ENCODE assay signal across 24 cellular contexts in the genomic region with DNA sequence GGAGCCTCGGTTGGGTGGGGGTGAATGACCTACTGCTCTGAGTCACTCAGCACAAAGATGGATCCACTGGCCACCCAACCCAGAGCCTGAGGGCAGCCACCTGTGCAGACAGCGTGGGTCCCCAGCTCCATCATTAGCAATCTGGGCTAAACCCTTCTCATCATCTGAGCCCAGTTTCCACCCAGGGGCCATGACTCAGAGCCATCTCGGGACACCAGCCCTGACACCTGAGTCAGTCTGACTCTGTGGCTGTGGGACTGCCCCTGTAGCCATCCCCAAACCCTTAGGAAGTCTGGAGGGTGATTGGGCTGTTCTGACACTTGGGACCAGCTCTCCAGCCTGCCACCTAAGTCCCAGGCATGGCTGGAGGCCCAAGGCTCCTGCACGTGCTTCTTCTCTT.
DNase-seq lines count a peak whose midpoint lies in the region; ATAC-seq and TF ChIP-seq lines count a peak whose summit lies in the region.
"Had no signal": no experiment of that assay in that cellular context is flagged by ENCODE, and none has a peak within 500 bp of the region (broad histone marks: within the 10 kb centered on the region; RNA-seq: fewer than 3 reads in every experiment).

No MANE protein-coding gene starts in this region.

- peaks cover 0 to 36% (median 6%) of the 10 kb centered on the region in 11 experiments; a peak in 9 of 22 replicates for H3K9me3 ChIP-seq in BLaER1 treated with 17β-estradiol and CSF1 and Interleukin-3, amounts not matched to agents 10 nM and 100 nM (replicated peaks in 1 of 11)
- no peaks in the 10 kb centered on the region for H3K9me3 ChIP-seq in testis

- no peaks in the 10 kb centered on the region for H4K20me1 ChIP-seq in BLaER1 treated with 17β-estradiol and CSF1 and Interleukin-3, amounts not matched to agents 10 nM and 100 nM

- H3K4me3 Mint-ChIP-seq in activated CD4-positive, alpha-beta T cell treated with anti-CD3 and anti-CD28 coated beads for 36 hours: no peak overlapping the region
- no peak overlapping the region for H3K4me3 Mint-ChIP-seq in activated T-helper 17 cell treated with anti-CD3 and anti-CD28 coated beads, Interleukin-2, amount 50 U/mL, for 72 hours
- no peak overlapping the region for H3K4me3 Mint-ChIP-seq in stimulated activated memory B cell treated with anti-CD40 and anti-IgM and Interleukin-4, amounts not matched to agents 10 μg/mL and 1 μg/mL and 100 μg/mL, for 72 hours
- H3K4me3 Mint-ChIP-seq: CD4-positive, alpha-beta memory T cell; H9 had no signal

- intact Hi-C loops in activated CD4-positive, alpha-beta T cell treated with anti-CD3 and anti-CD28 coated beads for 36 hours (cut with DNase I, micrococcal nuclease): no loop called here
- intact Hi-C loops in testis (cut with DNase I; ENCODE audit: low total_unique reads): no loop called here

- ATAC-seq in activated CD4-positive, alpha-beta T cell treated with anti-CD3 and anti-CD28 coated beads for 36 hours: peak; percentile 47
- peak; percentile 97 for ATAC-seq in activated T-helper 17 cell treated with anti-CD3 and anti-CD28 coated beads, Interleukin-2, amount 50 U/mL, for 72 hours (replicated peaks)
- peak; percentile 17 for ATAC-seq in stimulated activated memory B cell treated with anti-CD40 and anti-IgM and Interleukin-4, amounts not matched to agents 10 μg/mL and 1 μg/mL and 100 μg/mL, for 72 hours
- no peak for ATAC-seq in HG02970 (IDR thresholded peaks at IDR 0.05; ENCODE audit: low FRiP score, unreplicated experiment)
- ATAC-seq: Panc1 had no signal

- TF ChIP-seq CTCF in testis (IDR thresholded peaks at IDR 0.05): no peak

- POLR2A ChIA-PET in activated CD4-positive, alpha-beta T cell treated with anti-CD3 and anti-CD28 coated beads for 36 hours (lab: Charles Lee): no interaction called here

- H3K9ac ChIP-seq in BLaER1 treated with 17β-estradiol and CSF1 and Interleukin-3, amounts not matched to agents 10 nM and 100 nM: no peak overlapping the region
- H3K9ac ChIP-seq: GM23248 had no signal

- no peaks in the 10 kb centered on the region for H3K4me1 Mint-ChIP-seq in activated CD4-positive, alpha-beta T cell treated with anti-CD3 and anti-CD28 coated beads for 36 hours
- no peaks in the 10 kb centered on the region for H3K4me1 Mint-ChIP-seq in activated T-helper 17 cell treated with anti-CD3 and anti-CD28 coated beads, Interleukin-2, amount 50 U/mL, for 72 hours
- no peaks in the 10 kb centered on the region for H3K4me1 Mint-ChIP-seq in stimulated activated memory B cell treated with anti-CD40 and anti-IgM and Interleukin-4, amounts not matched to agents 10 μg/mL and 1 μg/mL and 100 μg/mL, for 72 hours
- H3K4me1 Mint-ChIP-seq: CD4-positive, alpha-beta memory T cell had no signal

- H3K4me2 ChIP-seq in BLaER1 treated with 17β-estradiol and CSF1 and Interleukin-3, amounts not matched to agents 10 nM and 100 nM: peak overlapping the region in 6 of 11 experiments; percentile 65 to 95 (median 79); a peak in 6 of 22 replicates

- WGBS in testis, 2 donors: 85 to 86% methylated on average over 3 to 4 of the region's 4 CpGs

- no peaks in the 10 kb centered on the region for H3K36me3 Mint-ChIP-seq in activated CD4-positive, alpha-beta T cell treated with anti-CD3 and anti-CD28 coated beads for 36 hours (ENCODE audit: low read depth)
- H3K36me3 Mint-ChIP-seq in activated T-helper 17 cell treated with anti-CD3 and anti-CD28 coated beads, Interleukin-2, amount 50 U/mL, for 72 hours (ENCODE audit: low read depth): no peaks in the 10 kb centered on the region
- H3K36me3 Mint-ChIP-seq in stimulated activated memory B cell treated with anti-CD40 and anti-IgM and Interleukin-4, amounts not matched to agents 10 μg/mL and 1 μg/mL and 100 μg/mL, for 72 hours: no peaks in the 10 kb centered on the region
- H3K36me3 Mint-ChIP-seq: CD4-positive, alpha-beta memory T cell had no signal

- no peaks in the 10 kb centered on the region for H3K9me3 Mint-ChIP-seq in activated CD4-positive, alpha-beta T cell treated with anti-CD3 and anti-CD28 coated beads for 36 hours (ENCODE audit: low read depth)
- H3K9me3 Mint-ChIP-seq in activated T-helper 17 cell treated with anti-CD3 and anti-CD28 coated beads, Interleukin-2, amount 50 U/mL, for 72 hours: no peaks in the 10 kb centered on the region
- H3K9me3 Mint-ChIP-seq in stimulated activated memory B cell treated with anti-CD40 and anti-IgM and Interleukin-4, amounts not matched to agents 10 μg/mL and 1 μg/mL and 100 μg/mL, for 72 hours: no peaks in the 10 kb centered on the region

- H3K36me3 ChIP-seq in BLaER1 treated with 17β-estradiol and CSF1 and Interleukin-3, amounts not matched to agents 10 nM and 100 nM: no peaks in the 10 kb centered on the region
- H3K36me3 ChIP-seq in testis (ENCODE audit: low read depth, missing control alignments): no peaks in the 10 kb centered on the region

- DNase-seq in activated CD4-positive, alpha-beta T cell treated with anti-CD3 and anti-CD28 coated beads for 36 hours: peak; percentile 7
- DNase-seq in activated CD4-positive, alpha-beta T cell treated with anti-CD3 and anti-CD28 coated beads for 4 hours: no peak
- no peak for DNase-seq in effector CD4-positive, alpha-beta T cell
- no peak for DNase-seq in testis
- DNase-seq: 8988T; C1 segment of cervical spinal cord; CD4-positive, alpha-beta memory T cell; COR-L47; DMS53; GM23248; H9; KBM-7; MM.1S; NCI-H2029; NCI-H446; NCI-H524 treated with DMSO at 0.1 percent for 48 hours; NCI-H774; SHP77 had no signal

- TF ChIP-seq POLR2A in testis (IDR thresholded peaks at IDR 0.05): no peak

- H3K27ac Mint-ChIP-seq in activated CD4-positive, alpha-beta T cell treated with anti-CD3 and anti-CD28 coated beads for 36 hours: no peak overlapping the region
- H3K27ac Mint-ChIP-seq in activated T-helper 17 cell treated with anti-CD3 and anti-CD28 coated beads, Interleukin-2, amount 50 U/mL, for 72 hours: no peak overlapping the region
- no peak overlapping the region for H3K27ac Mint-ChIP-seq in stimulated activated memory B cell treated with anti-CD40 and anti-IgM and Interleukin-4, amounts not matched to agents 10 μg/mL and 1 μg/mL and 100 μg/mL, for 72 hours
- H3K27ac Mint-ChIP-seq: CD4-positive, alpha-beta memory T cell; H9 had no signal

- no peak overlapping the region for H3K27ac ChIP-seq in BLaER1 treated with 17β-estradiol and CSF1 and Interleukin-3, amounts not matched to agents 10 nM and 100 nM
- H3K27ac ChIP-seq in testis: no peak overlapping the region
- H3K27ac ChIP-seq: GM23248, RWPE1 had no signal

- H3K4me3 ChIP-seq in BLaER1 treated with 17β-estradiol and CSF1 and Interleukin-3, amounts not matched to agents 10 nM and 100 nM: no peak overlapping the region
- no peak overlapping the region for H3K4me3 ChIP-seq in testis
- H3K4me3 ChIP-seq: GM23248 had no signal

- CTCF ChIA-PET in activated CD4-positive, alpha-beta T cell treated with anti-CD3 and anti-CD28 coated beads for 36 hours (lab: Charles Lee): no interaction called here

- no peaks in the 10 kb centered on the region for H3K27me3 ChIP-seq in BLaER1 treated with 17β-estradiol and CSF1 and Interleukin-3, amounts not matched to agents 10 nM and 100 nM
- no peaks in the 10 kb centered on the region for H3K27me3 ChIP-seq in testis

- H3K4me1 ChIP-seq in BLaER1 treated with 17β-estradiol and CSF1 and Interleukin-3, amounts not matched to agents 10 nM and 100 nM: peaks cover 0 to 55% (median 41%) of the 10 kb centered on the region in 10 experiments; a peak in 16 of 20 replicates
- H3K4me1 ChIP-seq in testis: no peaks in the 10 kb centered on the region

- peaks cover 17% of the 10 kb centered on the region for H3K27me3 Mint-ChIP-seq in activated CD4-positive, alpha-beta T cell treated with anti-CD3 and anti-CD28 coated beads for 36 hours
- peaks cover 11% of the 10 kb centered on the region for H3K27me3 Mint-ChIP-seq in activated T-helper 17 cell treated with anti-CD3 and anti-CD28 coated beads, Interleukin-2, amount 50 U/mL, for 72 hours
- H3K27me3 Mint-ChIP-seq in stimulated activated memory B cell treated with anti-CD40 and anti-IgM and Interleukin-4, amounts not matched to agents 10 μg/mL and 1 μg/mL and 100 μg/mL, for 72 hours: peaks cover 16% of the 10 kb centered on the region
